In the genomic region with DNA sequence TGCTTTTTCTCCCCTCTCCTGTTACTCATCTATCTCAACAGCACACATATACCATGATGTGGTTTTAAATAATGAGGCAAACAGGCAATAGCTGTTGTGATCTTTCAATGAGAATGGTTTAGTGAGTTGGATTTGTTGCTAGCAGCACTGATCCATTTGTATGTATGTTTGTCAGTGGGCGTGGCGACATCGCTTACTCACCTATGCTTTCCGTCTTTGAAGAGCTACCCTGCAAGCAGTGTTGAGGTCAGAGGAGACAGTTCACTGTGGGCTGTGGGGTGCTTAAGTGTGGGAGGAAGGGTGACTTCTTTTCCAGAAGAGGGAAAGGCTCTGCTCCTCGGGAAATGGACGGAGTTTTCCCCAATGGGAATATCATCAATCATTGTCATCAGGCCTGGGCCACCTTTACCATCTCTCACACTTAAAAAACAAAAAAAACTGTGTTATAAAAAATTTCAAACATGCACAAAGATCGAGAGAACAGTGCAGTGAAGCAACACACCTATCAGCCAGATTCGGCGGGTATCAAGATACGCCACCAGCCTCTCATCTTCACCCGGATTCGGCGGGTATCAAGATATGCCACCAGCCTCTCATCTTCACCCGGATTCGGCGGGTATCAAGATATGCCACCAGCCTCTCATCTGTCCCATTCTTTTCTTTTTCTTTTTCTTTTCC, we compare ENCODE assay signal across 17 cellular contexts.
DNase-seq lines count a peak whose midpoint lies in the region; ATAC-seq and TF ChIP-seq lines count a peak whose summit lies in the region.
"Had no signal": no experiment of that assay in that cellular context is flagged by ENCODE, and none has a peak within 500 bp of the region (broad histone marks: within the 10 kb centered on the region; RNA-seq: fewer than 3 reads in every experiment).

No MANE protein-coding gene starts in this region.

- peak overlapping the region; percentile 49; the same call in 1 of the 2 replicates for H3K4me3 ChIP-seq in PC-3 (ENCODE audit: low read length)
- H3K4me3 ChIP-seq: smooth muscle cell had no signal

- H3K9ac ChIP-seq in PC-3 (ENCODE audit: low read length), result no peak overlapping the region

- no peak overlapping the region for H3K4me3 Mint-ChIP-seq in T-helper 1 cell treated with Interleukin-12 subunit alpha and Interleukin-12 subunit beta and Interleukin-4 antibody, amounts not matched to agents 30 μg/mL and 1 μg/mL, for 36 hours
- H3K4me3 Mint-ChIP-seq in brain (peak overlapping the region in 2 of 5 experiments; percentile 32 to 69), nephron progenitor cell (no peak overlapping the region)

- H3K4me2 ChIP-seq in PC-3 (ENCODE audit: low read length), result peak overlapping the region; percentile 77
- H3K4me2 ChIP-seq: smooth muscle cell had no signal

- intact Hi-C loops in PC-3 (cut with micrococcal nuclease), result no loop called here

- 0 out of 2 replicates have a peak overlapping the region, but pooled peaks have one; percentile 9 for H2AFZ ChIP-seq in PC-3 (ENCODE audit: low read length)

- no peaks in the 10 kb centered on the region for H3K36me3 ChIP-seq in PC-3 (ENCODE audit: low read depth, low read length)
- H3K36me3 ChIP-seq: WERI-Rb-1 had no signal

- no peaks in the 10 kb centered on the region for H3K9me3 Mint-ChIP-seq in T-helper 1 cell treated with Interleukin-12 subunit alpha and Interleukin-12 subunit beta and Interleukin-4 antibody, amounts not matched to agents 30 μg/mL and 1 μg/mL, for 36 hours
- H3K9me3 Mint-ChIP-seq in brain (peaks cover 0 to 3% (median 0%) of the 10 kb centered on the region in 5 experiments), nephron progenitor cell (no peaks in the 10 kb centered on the region)

- H3K79me2 ChIP-seq in PC-3 (ENCODE audit: low read length), result peaks cover 10% of the 10 kb centered on the region

- H3K27me3 ChIP-seq in PC-3 (ENCODE audit: low read length), result no peaks in the 10 kb centered on the region

- H3K27me3 Mint-ChIP-seq in T-helper 1 cell treated with Interleukin-12 subunit alpha and Interleukin-12 subunit beta and Interleukin-4 antibody, amounts not matched to agents 30 μg/mL and 1 μg/mL, for 36 hours (ENCODE audit: low read depth), result no peaks in the 10 kb centered on the region
- H3K27me3 Mint-ChIP-seq in brain, result no peaks in the 10 kb centered on the region
- H3K27me3 Mint-ChIP-seq in nephron progenitor cell (ENCODE audit: low read depth, poor library complexity), result peaks cover 3% of the 10 kb centered on the region

- BruUV-seq in PC-3 (replicated peaks; lab: Mats Ljungman, UMichigan), result no TSS peak

- peaks cover 16% of the 10 kb centered on the region for H3K36me3 Mint-ChIP-seq in T-helper 1 cell treated with Interleukin-12 subunit alpha and Interleukin-12 subunit beta and Interleukin-4 antibody, amounts not matched to agents 30 μg/mL and 1 μg/mL, for 36 hours (ENCODE audit: low read depth)
- H3K36me3 Mint-ChIP-seq in brain (peaks cover 38% of the 10 kb centered on the region), nephron progenitor cell (ENCODE audit: low read depth) (peaks cover 37% of the 10 kb centered on the region)

- DNase-seq in T-helper 1 cell, result no peak
- DNase-seq in PC-3, result peak; percentile 65
- DNase-seq in nephron progenitor cell, result no peak
- no peak for DNase-seq in AG20443 (ENCODE audit: low spot score)
- no peak for DNase-seq in EL
- no peak for DNase-seq in T1000 (lab: John Stamatoyannopoulos, UW)
- DNase-seq: 8988T; COR-L47; effector memory CD4-positive, alpha-beta T cell; KG1; left ventricle myocardium inferior; NCI-H82; SHP77; WERI-Rb-1 had no signal

- H4K20me1 ChIP-seq in PC-3 (ENCODE audit: low read length), result no peaks in the 10 kb centered on the region

- peak; percentile 76 for ATAC-seq in PC-3

- peak overlapping the region; percentile 16 for H3K27ac Mint-ChIP-seq in T-helper 1 cell treated with Interleukin-12 subunit alpha and Interleukin-12 subunit beta and Interleukin-4 antibody, amounts not matched to agents 30 μg/mL and 1 μg/mL, for 36 hours
- peak overlapping the region; percentile 9 to 95 (median 53) for H3K27ac Mint-ChIP-seq in brain
- H3K27ac Mint-ChIP-seq in nephron progenitor cell, result peak overlapping the region; percentile 33

- H3K27ac ChIP-seq in PC-3 (ENCODE audit: low read length), result peak overlapping the region; percentile 18
- H3K27ac ChIP-seq: left ventricle myocardium inferior, WERI-Rb-1 had no signal

- H3K4me1 ChIP-seq in PC-3 (ENCODE audit: insufficient read depth, low read length), result peaks cover 27% of the 10 kb centered on the region

- POLR2A ChIA-PET in PC-3 (lab: Charles Lee; ENCODE audit: unreplicated experiment), result interaction anchor here (0.7 kb wide), 1 partner anchor 33 kb away, joined by 3 read pairs; no protein-coding TSS in a partner anchor

- TF ChIP-seq CTCF in PC-3 (conservative IDR thresholded peaks at IDR 0.05; ENCODE audit: low read depth, low read length) (no peak), brain (conservative IDR thresholded peaks at IDR 0.05) (no peak), nephron progenitor cell (IDR thresholded peaks at IDR 0.05) (no peak)

- no peaks in the 10 kb centered on the region for H3K9me2 ChIP-seq in PC-3 (replicated peaks; ENCODE audit: low read length)

- H3F3A ChIP-seq in PC-3 (ENCODE audit: low read length, unreplicated experiment), result no peaks in the 10 kb centered on the region

- peaks cover 17% of the 10 kb centered on the region for H3K4me1 Mint-ChIP-seq in T-helper 1 cell treated with Interleukin-12 subunit alpha and Interleukin-12 subunit beta and Interleukin-4 antibody, amounts not matched to agents 30 μg/mL and 1 μg/mL, for 36 hours (ENCODE audit: low read depth)
- H3K4me1 Mint-ChIP-seq in brain, result peaks cover 44% of the 10 kb centered on the region
- H3K4me1 Mint-ChIP-seq in nephron progenitor cell, result peaks cover 47% of the 10 kb centered on the region

- H3K9me3 ChIP-seq in PC-3 (ENCODE audit: low read length), result no peaks in the 10 kb centered on the region
- H3K9me3 ChIP-seq: left ventricle myocardium inferior had no signal

- CTCF ChIA-PET in PC-3 (lab: Charles Lee), result interaction anchor here (0.8 to 1.6 kb wide), 2 partner anchors 48 to 1011 kb away, joined by 3 to 8 read pairs; no protein-coding TSS in a partner anchor
